Comparison of ENCODE assay signal across 8 cellular contexts in the genomic region with DNA sequence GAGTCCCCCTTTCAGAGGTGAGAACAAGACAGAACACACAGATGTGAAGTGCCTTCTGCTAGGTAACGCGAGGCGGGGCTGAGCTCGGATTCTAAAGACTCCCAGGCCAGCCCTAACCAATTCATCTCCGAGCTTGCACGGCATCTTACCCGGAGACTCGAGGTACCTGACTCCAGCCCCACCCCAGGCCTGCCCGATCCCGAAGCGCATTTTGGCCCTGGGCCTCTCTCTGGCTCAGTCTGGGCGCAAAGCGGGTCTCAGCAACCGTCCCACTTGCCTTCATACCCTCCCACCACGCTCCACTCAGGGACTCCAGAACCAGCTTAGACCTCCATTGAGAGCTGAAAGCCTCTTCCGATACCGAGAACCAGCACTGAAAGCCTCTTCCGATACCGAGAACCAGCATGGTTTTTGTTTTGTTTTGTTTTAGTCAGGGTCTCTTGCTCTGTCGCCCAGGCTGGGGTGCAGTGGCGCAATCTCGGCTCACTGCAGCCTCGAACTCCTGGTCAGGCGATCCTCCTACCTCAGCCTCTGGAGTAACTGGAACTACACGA. TPM values are rescaled to one million over a fixed set of nuclear protein-coding genes. Genes with fewer than 3 reads are reported as not detected.
DNase-seq lines count a peak whose midpoint lies in the region; ATAC-seq and TF ChIP-seq lines count a peak whose summit lies in the region.

No MANE protein-coding gene starts in this region.

- H3K36me3 Mint-ChIP-seq in CD8-positive, alpha-beta T cell = peaks cover 29% of the 10 kb centered on the region

- H3K4me3 ChIP-seq in CD8-positive, alpha-beta T cell (ENCODE audit: low read depth, low read length) = peak overlapping the region; percentile 100
- H3K4me3 ChIP-seq in fibroblast of pulmonary artery (replicated peaks; ENCODE audit: low read depth, low read length) (peak overlapping the region; percentile 91), tibial artery (peak overlapping the region; percentile 78 to 86)

- H3K27me3 Mint-ChIP-seq in CD8-positive, alpha-beta T cell (ENCODE audit: low read depth) = no peaks in the 10 kb centered on the region

- intact Hi-C loops in CD8-positive, alpha-beta T cell (cut with DNase I, micrococcal nuclease) = loop anchor here (1.0 to 10.0 kb wide), 15 partner anchors 38 to 1437 kb away; a partner anchor contains a TSS
- intact Hi-C loops in tibial artery (cut with DNase I; ENCODE audit: low total_unique reads) = no loop called here

- peaks cover 24% of the 10 kb centered on the region for H3K4me1 ChIP-seq in CD8-positive, alpha-beta T cell (ENCODE audit: insufficient read depth, low read length)
- peaks cover 0 to 49% (median 15%) of the 10 kb centered on the region in 4 donors for H3K4me1 ChIP-seq in tibial artery

- peaks cover 51% of the 10 kb centered on the region for H3K4me1 Mint-ChIP-seq in CD8-positive, alpha-beta T cell (ENCODE audit: low read depth)

- peaks cover 3% of the 10 kb centered on the region for H3K36me3 ChIP-seq in CD8-positive, alpha-beta T cell (ENCODE audit: insufficient read depth, low read length)
- peaks cover 0 to 9% (median 4%) of the 10 kb centered on the region in 3 donors for H3K36me3 ChIP-seq in tibial artery

- CTCF ChIA-PET in CD8-positive, alpha-beta T cell (lab: Charles Lee) = interaction anchor here (0.7 to 4.5 kb wide), 6 partner anchors 15 to 254 kb away, joined by 3 to 29 read pairs (median 4); no protein-coding TSS in a partner anchor

- no peak for TF ChIP-seq CTCF in CD8-positive, alpha-beta T cell (IDR thresholded peaks at IDR 0.05)
- no peak for TF ChIP-seq CTCF in fibroblast of pulmonary artery (IDR thresholded peaks at IDR 0.05; ENCODE audit: low read length, missing control alignments)
- no peak for TF ChIP-seq CTCF in tibial artery (IDR thresholded peaks at IDR 0.05)

- DNase-seq in CD8-positive, alpha-beta T cell = peak; percentile 42 to 83 (median 68)
- DNase-seq in OCI-M1 (lab: John Stamatoyannopoulos, UW) (peak; percentile 86), activated T-helper 1 cell treated with Interleukin-2 at 50 U/mL for 16 hours (ENCODE audit: low read depth) (peak; percentile 52), fibroblast of pulmonary artery (ENCODE audit: low read depth) (peak; percentile 51), occipital lobe (lab: John Stamatoyannopoulos, UW) (peak; percentile 68), tibial artery (no peak)

- POLR2A ChIA-PET in CD8-positive, alpha-beta T cell (lab: Charles Lee) = interaction anchor here (0.6 to 3.1 kb wide), 10 partner anchors 9 to 522 kb away, joined by 3 to 12 read pairs (median 5); a partner anchor contains a TSS

- H3K9me3 Mint-ChIP-seq in CD8-positive, alpha-beta T cell = no peaks in the 10 kb centered on the region

- peak; percentile 78 for ATAC-seq in CD8-positive, alpha-beta T cell
- peak; percentile 60 for ATAC-seq in GM19438 (IDR thresholded peaks at IDR 0.05; ENCODE audit: low read depth, unreplicated experiment)
- ATAC-seq in HG03571 (IDR thresholded peaks at IDR 0.05; ENCODE audit: unreplicated experiment) = peak; percentile 39

- H3K4me3 Mint-ChIP-seq in CD8-positive, alpha-beta T cell = peak overlapping the region; percentile 100

- no peaks in the 10 kb centered on the region for H3K27me3 ChIP-seq in CD8-positive, alpha-beta T cell (ENCODE audit: insufficient read depth, low read length)
- H3K27me3 ChIP-seq in tibial artery = no peaks in the 10 kb centered on the region

- peak overlapping the region; percentile 85 for H3K27ac ChIP-seq in CD8-positive, alpha-beta T cell (ENCODE audit: low read depth, low read length)
- H3K27ac ChIP-seq in tibial artery = peak overlapping the region; percentile 95 to 96

- no peaks in the 10 kb centered on the region for H3K9me3 ChIP-seq in CD8-positive, alpha-beta T cell (ENCODE audit: low read length)
- H3K9me3 ChIP-seq in tibial artery = no peaks in the 10 kb centered on the region

- peak overlapping the region; percentile 98 for H3K27ac Mint-ChIP-seq in CD8-positive, alpha-beta T cell

RNA-seq across cellular contexts. Expression of a gene that starts 0.7 kb away (rescaled TPM):
- total RNA-seq in CD8-positive, alpha-beta T cell = 10 to 100 TPM; 34.9 to 38.0 TPM
- total RNA-seq in occipital lobe = 33.5 TPM

RNA-seq across cellular contexts. Expression of a gene that starts 43.0 kb away (rescaled TPM):
- 10 to 100 TPM; 19.4 to 22.4 TPM for total RNA-seq in CD8-positive, alpha-beta T cell
- 30.7 TPM for total RNA-seq in occipital lobe

Comparison
In these comparisons a context has a peak if more than half of its experiments do, and no peak if none do; other contexts are left out.
1. DNase-seq: peak in CD8-positive, alpha-beta T cell (7 of 7), OCI-M1 (single experiment), activated T-helper 1 cell treated with Interleukin-2 at 50 U/mL for 16 hours (single experiment), fibroblast of pulmonary artery (single experiment) and occipital lobe (single experiment); none in tibial artery (0 of 2).
2. Peak in every context shown above with its lines, with median percentiles within 50 percentile points of each other: ATAC-seq and H3K4me3 ChIP-seq.